13 cellular contexts compared by ENCODE assay signal in genomic region chr2:234963785-234964615, GRCh38. TPM values are rescaled to one million over a fixed set of nuclear protein-coding genes. Genes with fewer than 3 reads are reported as not detected.
A peak's percentile ranks its signal among the peaks of the same experiment; 100 is the strongest.
DNase-seq lines count a peak whose midpoint lies in the region; ATAC-seq, FAIRE-seq and TF ChIP-seq lines count a peak whose summit lies in the region.
"Had no signal": no experiment of that assay in that cellular context is flagged by ENCODE, and none has a peak within 500 bp of the region (broad histone marks: within the 10 kb centered on the region; RNA-seq: fewer than 3 reads in every experiment).

No MANE protein-coding gene starts in this region.

- peaks cover 0 to 4% (median 0%) of the 10 kb centered on the region in 7 donors for H3K9me3 Mint-ChIP-seq in CD14-positive monocyte
- H3K9me3 Mint-ChIP-seq: activated CD4-positive, alpha-beta T cell treated with anti-CD3 and anti-CD28 coated beads, Interleukin-2, amount 10 ng/mL, durations not matched to agents 24 days and 14 days; CD8-positive, alpha-beta T cell had no signal

- DNase-seq in CD14-positive monocyte (ENCODE audit: low spot score) (peak; percentile 22), NOMO-1 treated with dmso at 0.1 percent for 144 hours (lab: John Stamatoyannopoulos, UW; ENCODE audit: unreplicated experiment) (peak; percentile 25), epithelial cell of esophagus (ENCODE audit: low read depth) (peak; percentile 69), pancreas (peak in 1 of 6 donors; percentile 63), NCI-H526 (lab: John Stamatoyannopoulos, UW) (no peak), NCI-H1417 (lab: John Stamatoyannopoulos, UW) (no peak)
- no peak for DNase-seq in stimulated activated naive CD4-positive, alpha-beta T cell (lab: John Stamatoyannopoulos, UW)
- DNase-seq: activated CD4-positive, alpha-beta T cell treated with anti-CD3 and anti-CD28 coated beads, Interleukin-2, amount 10 ng/mL, durations not matched to agents 24 days and 14 days; CD8-positive, alpha-beta T cell; mucosa of descending colon; NCI-H1092 had no signal

- FAIRE-seq in pancreas (lab: Jason Lieb, UNC), result no peak
- FAIRE-seq: GM12878 had no signal

- TF ChIP-seq CTCF in CD14-positive monocyte (IDR thresholded peaks at IDR 0.05), result no peak
- TF ChIP-seq CTCF in epithelial cell of esophagus (IDR thresholded peaks at IDR 0.05; ENCODE audit: insufficient read depth, low read depth, low read length, missing control alignments), result no peak
- no peak for TF ChIP-seq CTCF in pancreas (IDR thresholded peaks at IDR 0.05)

- H3K27me3 Mint-ChIP-seq in CD14-positive monocyte (ENCODE audit: low read depth in 3 of 3), result peaks cover 0 to 14% (median 2%) of the 10 kb centered on the region in 3 donors
- H3K27me3 Mint-ChIP-seq: activated CD4-positive, alpha-beta T cell treated with anti-CD3 and anti-CD28 coated beads, Interleukin-2, amount 10 ng/mL, durations not matched to agents 24 days and 14 days had no signal

- no peaks in the 10 kb centered on the region for H3K36me3 ChIP-seq in pancreas

- intact Hi-C loops in CD14-positive monocyte (cut with micrococcal nuclease) (no loop called here), pancreas (cut with DNase I) (no loop called here)

- no peaks in the 10 kb centered on the region for H3K9me3 ChIP-seq in pancreas
- H3K9me3 ChIP-seq: mucosa of descending colon had no signal

- no peak overlapping the region for H3K27ac Mint-ChIP-seq in CD14-positive monocyte
- H3K27ac Mint-ChIP-seq: activated CD4-positive, alpha-beta T cell treated with anti-CD3 and anti-CD28 coated beads, Interleukin-2, amount 10 ng/mL, durations not matched to agents 24 days and 14 days; CD8-positive, alpha-beta T cell had no signal

- H3K36me3 Mint-ChIP-seq in CD14-positive monocyte, result no peaks in the 10 kb centered on the region
- H3K36me3 Mint-ChIP-seq: CD8-positive, alpha-beta T cell had no signal

- 52 to 57% methylated on average over 10 of the region's 10 CpGs for WGBS in pancreas, 2 donors

- no peaks in the 10 kb centered on the region for H3K27me3 ChIP-seq in pancreas

- H3K4me3 Mint-ChIP-seq in CD14-positive monocyte, result no peak overlapping the region
- H3K4me3 Mint-ChIP-seq: activated CD4-positive, alpha-beta T cell treated with anti-CD3 and anti-CD28 coated beads, Interleukin-2, amount 10 ng/mL, durations not matched to agents 24 days and 14 days; CD8-positive, alpha-beta T cell had no signal

- H3K4me1 Mint-ChIP-seq in CD14-positive monocyte, result peaks cover 4% of the 10 kb centered on the region
- H3K4me1 Mint-ChIP-seq: activated CD4-positive, alpha-beta T cell treated with anti-CD3 and anti-CD28 coated beads, Interleukin-2, amount 10 ng/mL, durations not matched to agents 24 days and 14 days had no signal

- H3K4me1 ChIP-seq in pancreas, result peaks cover 25 to 40% (median 37%) of the 10 kb centered on the region in 3 donors

- no peak overlapping the region for H3K4me3 ChIP-seq in epithelial cell of esophagus (ENCODE audit: low read length)
- H3K4me3 ChIP-seq in pancreas, result no peak overlapping the region
- H3K4me3 ChIP-seq: GM12878, mucosa of descending colon had no signal

- peak overlapping the region in 2 of 4 donors; percentile 38 to 62 for H3K27ac ChIP-seq in pancreas

- peak; percentile 55 to 75 (median 65) for ATAC-seq in pancreas
- no peak for ATAC-seq in GM21619 (IDR thresholded peaks at IDR 0.05; ENCODE audit: unreplicated experiment)
- ATAC-seq: CD8-positive, alpha-beta T cell; GM12878; mucosa of descending colon had no signal

RNA-seq across cellular contexts. Expression of gene SH3BP4, which starts 12.2 kb away (rescaled TPM):
- polyA plus RNA-seq in CD14-positive monocyte (1 to 10 TPM in 1 of 2 donors, under 1 TPM in 1; 0.66 to 1.6 TPM), pancreas (10 to 100 TPM; 20.5 to 22.1 TPM)
- 10 to 100 TPM; 61.6 to 99.7 (median 64.0) TPM for total RNA-seq in pancreas

Comparison
In these comparisons a context has a peak if more than half of its experiments do, and no peak if none do; other contexts are left out.
1. DNase-seq: peak in CD14-positive monocyte (single experiment), NOMO-1 treated with dmso at 0.1 percent for 144 hours (single experiment) and epithelial cell of esophagus (single experiment); none in NCI-H526 (0 of 2), stimulated activated naive CD4-positive, alpha-beta T cell (0 of 6) and NCI-H1417 (0 of 3).
2. RNA of gene SH3BP4, which starts 12.2 kb away (polyA plus RNA-seq): 20.5 to 22.1 TPM in pancreas; 0.66 to 1.6 TPM in CD14-positive monocyte; every median in the first group is over 4 times any median in the second.